Comparison of ENCODE assay signal across 8 cellular contexts in genomic region chr17:1829579-1830257, GRCh38. TPM values are rescaled to one million over a fixed set of nuclear protein-coding genes. Genes with fewer than 3 reads are reported as not detected.
A peak's percentile ranks its signal among the peaks of the same experiment; 100 is the strongest.
DNase-seq lines count a peak whose midpoint lies in the region; ATAC-seq and TF ChIP-seq lines count a peak whose summit lies in the region.

Gene RPA1, plus strand, starts transcription at chr17:1830005. Its CDS starts 89 bp downstream, at chr17:1830094.
Gene SMYD4, minus strand, starts transcription at chr17:1829902. Its CDS starts 1,908 bp downstream, at chr17:1827994.

- H2AFZ ChIP-seq in H9 (ENCODE audit: low read length) = no peak within 1 kb of the TSS

- ATAC-seq in SK-N-SH treated with all-trans-retinoic acid at 6 μM for 48 hours (peak; percentile 100), omental fat pad (ENCODE audit: low FRiP score) (peak; percentile 98)

- no peak within 1 kb of the TSS for H3K4ac ChIP-seq in H9 (ENCODE audit: low read depth, low read length)

- no peak within 1 kb of the TSS for H2BK5ac ChIP-seq in H9 (ENCODE audit: insufficient read length, low read length)

- H3K14ac ChIP-seq in H9 (ENCODE audit: insufficient read depth, low read length) = peak within 1 kb of the TSS; percentile 74; the same call in 1 of the 2 replicates

- no peak within 1 kb of the TSS for H2BK20ac ChIP-seq in H9 (ENCODE audit: low read depth, low read length, poor library complexity, severe bottlenecking)

- peaks cover 14 to 18% of the 10 kb centered on the region in 2 experiments for H3K4me1 Mint-ChIP-seq in H9
- H3K4me1 Mint-ChIP-seq in glutamatergic neuron (ENCODE audit: low read depth, unreplicated experiment) = peaks cover 10% of the 10 kb centered on the region

- H3K4me1 ChIP-seq in H9 (ENCODE audit: insufficient read depth, low read length) (no peaks in the 10 kb centered on the region; the same call in 1 of the 2 replicates), suprapubic skin (peaks cover 25% of the 10 kb centered on the region)

- no peak within 1 kb of the TSS for H3T11ph ChIP-seq in H9 (ENCODE audit: low read length)

- H4K8ac ChIP-seq in H9 (replicated peaks; ENCODE audit: insufficient read length, low read depth, low read length) = no peak within 1 kb of the TSS

- peak in 1 of 2 donors; percentile 71 for TF ChIP-seq POLR2A in suprapubic skin (IDR thresholded peaks at IDR 0.05)

- H3K36me3 Mint-ChIP-seq in H9 (ENCODE audit: insufficient read depth in 1 of 3, low read depth in 3 of 3) (peaks cover 16 to 44% (median 41%) of the 10 kb centered on the region in 3 experiments), glutamatergic neuron (ENCODE audit: unreplicated experiment) (no peaks in the 10 kb centered on the region)

- peaks cover 7% of the 10 kb centered on the region for H3K23me2 ChIP-seq in H9 (ENCODE audit: insufficient read length, low read depth, low read length, poor library complexity, severe bottlenecking)

- no peaks in the 10 kb centered on the region for H3K9me3 ChIP-seq in H9 (ENCODE audit: control insufficient read depth, low read depth, low read length)
- H3K9me3 ChIP-seq in suprapubic skin = no peaks in the 10 kb centered on the region

- H2AK5ac ChIP-seq in H9 (ENCODE audit: insufficient read length, low read length) = no peak within 1 kb of the TSS

- no peaks in the 10 kb centered on the region for H3K27me3 Mint-ChIP-seq in H9 (ENCODE audit: low read depth)
- no peaks in the 10 kb centered on the region for H3K27me3 Mint-ChIP-seq in glutamatergic neuron (ENCODE audit: unreplicated experiment)

- H3K4me2 ChIP-seq in H9 (ENCODE audit: insufficient read depth, insufficient read length, low read length) = peak within 1 kb of the TSS; percentile 76

- peak within 1 kb of the TSS; percentile 87 to 92 for H3K4me3 Mint-ChIP-seq in H9
- peak within 1 kb of the TSS; percentile 93 for H3K4me3 Mint-ChIP-seq in glutamatergic neuron (ENCODE audit: unreplicated experiment)

- peaks cover 3% of the 10 kb centered on the region for H3K79me1 ChIP-seq in H9 (ENCODE audit: insufficient read depth, low read depth, low read length, poor library complexity, severe bottlenecking)

- no peak within 1 kb of the TSS for H2BK15ac ChIP-seq in H9 (ENCODE audit: low read depth, low read length)

- H3K27ac Mint-ChIP-seq in H9 (peak within 1 kb of the TSS; percentile 20 to 74 (median 68)), glutamatergic neuron (ENCODE audit: unreplicated experiment) (peak within 1 kb of the TSS; percentile 16)

- peak within 1 kb of the TSS; percentile 71 for H3K9ac ChIP-seq in H9 (ENCODE audit: extremely low read depth, insufficient read length, low read length)

- H2BK120ac ChIP-seq in H9 (ENCODE audit: low read depth, low read length, poor library complexity, severe bottlenecking) = no peak within 1 kb of the TSS

- no peak within 1 kb of the TSS for H4K5ac ChIP-seq in H9 (ENCODE audit: insufficient read length, low read depth, low read length)

- WGBS in H9 (ENCODE audit: extremely low coverage, insufficient read length, low lambda C conversion rate) = no CpG with 5 or more reads among the region's 83 CpGs
- WGBS in suprapubic skin = 0% methylated on average over 7 of the region's 83 CpGs

- H3K27me3 ChIP-seq in H9 (ENCODE audit: insufficient read depth, low read length) = no peaks in the 10 kb centered on the region
- no peaks in the 10 kb centered on the region for H3K27me3 ChIP-seq in suprapubic skin

- H3K79me2 ChIP-seq in H9 (ENCODE audit: insufficient read depth, low read length) = peaks cover 8% of the 10 kb centered on the region; the same call in 1 of the 2 replicates

- TF ChIP-seq CTCF in H9 (conservative IDR thresholded peaks at IDR 0.05) = no peak
- TF ChIP-seq CTCF in glutamatergic neuron (IDR thresholded peaks at IDR 0.05; ENCODE audit: partially characterized antibody, unreplicated experiment) = no peak
- no peak for TF ChIP-seq CTCF in omental fat pad (IDR thresholded peaks at IDR 0.05)
- no peak for TF ChIP-seq CTCF in suprapubic skin (IDR thresholded peaks at IDR 0.05)

- H3K23ac ChIP-seq in H9 (ENCODE audit: insufficient read length, low read depth, low read length) = no peak within 1 kb of the TSS

- H4K91ac ChIP-seq in H9 (ENCODE audit: insufficient read length, low read depth, low read length) = no peak within 1 kb of the TSS

- H3K4me3 ChIP-seq in suprapubic skin = peak within 1 kb of the TSS; percentile 92

- peak within 1 kb of the TSS; percentile 72 for H3K18ac ChIP-seq in H9 (ENCODE audit: insufficient read length, low read depth, low read length)

- H3K9me3 Mint-ChIP-seq in H9 (no peaks in the 10 kb centered on the region; a peak in 1 of 5 replicates), glutamatergic neuron (ENCODE audit: unreplicated experiment) (peaks cover 9% of the 10 kb centered on the region)

- peak; percentile 18 for DNase-seq in GF-D8 (lab: John Stamatoyannopoulos, UW)
- peak; percentile 93 for DNase-seq in H9
- peak; percentile 84 for DNase-seq in M059J (ENCODE audit: low read depth)
- peak; percentile 91 for DNase-seq in activated naive CD4-positive, alpha-beta T cell treated with anti-CD3 and anti-CD28 coated beads, Interleukin-2, amount 50 U/mL, for 16 hours
- peak; percentile 91 for DNase-seq in glutamatergic neuron
- DNase-seq in omental fat pad (ENCODE audit: low spot score) = peak; percentile 70
- DNase-seq in suprapubic skin (ENCODE audit: low spot score in 2 of 2) = peak; percentile 89 to 92

- no peak within 1 kb of the TSS for H3K56ac ChIP-seq in H9 (ENCODE audit: insufficient read length, low read depth, low read length)

- H4K20me1 ChIP-seq in H9 (ENCODE audit: control insufficient read depth, insufficient read depth, insufficient read length) = no peaks in the 10 kb centered on the region

- peaks cover 23% of the 10 kb centered on the region for H3K36me3 ChIP-seq in suprapubic skin

- H3K27ac ChIP-seq in H9 (ENCODE audit: insufficient read length, low read depth, low read length) (no peak within 1 kb of the TSS), suprapubic skin (peak within 1 kb of the TSS; percentile 87)

- no peak for TF ChIP-seq EP300 in suprapubic skin (IDR thresholded peaks at IDR 0.05)

- H2BK12ac ChIP-seq in H9 (ENCODE audit: insufficient read length, low read depth, low read length) = no peak within 1 kb of the TSS

TF ChIP-seq in SK-N-SH treated with all-trans-retinoic acid at 6 μM for 48 hours, 23 proteins besides CTCF, POLR2A, EP300 and RAD21:
- TF ChIP-seq ZNF70 (CRISPR knock-in tag; IDR thresholded peaks at IDR 0.05) = no peak
- TF ChIP-seq ZNF565 (CRISPR knock-in tag; conservative IDR thresholded peaks at IDR 0.05; ENCODE audit: low read depth) = no peak
- TF ChIP-seq ARNTL (CRISPR knock-in tag; IDR thresholded peaks at IDR 0.05; ENCODE audit: borderline replicate concordance, low read depth) = no peak
- no peak for TF ChIP-seq POU6F1 (CRISPR knock-in tag; IDR thresholded peaks at IDR 0.05; ENCODE audit: borderline replicate concordance, low read depth)
- no peak for TF ChIP-seq TOX (CRISPR knock-in tag; IDR thresholded peaks at IDR 0.05; ENCODE audit: borderline replicate concordance)
- no peak for TF ChIP-seq OSR1 (CRISPR knock-in tag; IDR thresholded peaks at IDR 0.05)
- no peak for TF ChIP-seq ZFP3 (CRISPR knock-in tag; IDR thresholded peaks at IDR 0.05)
- no peak for TF ChIP-seq ESRRG (CRISPR knock-in tag; IDR thresholded peaks at IDR 0.05)
- TF ChIP-seq RARB (CRISPR knock-in tag; IDR thresholded peaks at IDR 0.05) = no peak
TF ChIP-seq in SK-N-SH treated with all-trans-retinoic acid at 6 μM for 48 hours: peak in this region for 0.

RNA-seq across cellular contexts. Expression of gene RPA1, which starts in this region (rescaled TPM):
- total RNA-seq in H9 (2021) (215 and 220 TPM in 2 replicates), glutamatergic neuron (ENCODE audit: unreplicated experiment) (43.4 TPM), omental fat pad (10 to 100 TPM; 22.8 to 31.4 (median 24.1) TPM), suprapubic skin (10 to 100 TPM; 27.6 to 58.2 (median 36.7) TPM)
- total RNA-seq in M059J (2014; rRNA removed; shearing (Covaris generic)) = 26.5 and 42.5 TPM in 2 replicates

RNA-seq across cellular contexts. Expression of gene SMYD4, which starts in this region (rescaled TPM):
- total RNA-seq in H9 (2021) (28.8 and 29.0 TPM in 2 replicates), glutamatergic neuron (ENCODE audit: unreplicated experiment) (11.4 TPM), omental fat pad (10 to 100 TPM in 3 of 4 donors, 1 to 10 TPM in 1; 9.1 to 28.2 (median 20.3) TPM), suprapubic skin (10 to 100 TPM in 2 of 4 donors, 1 to 10 TPM in 2; 6.4 to 31.7 (median 14.3) TPM)
- 6.7 and 11.3 TPM in 2 replicates for total RNA-seq in M059J (2014; rRNA removed; shearing (Covaris generic))

Comparison
In these comparisons a context has a peak if more than half of its experiments do, and no peak if none do; other contexts are left out.
1. DNase-seq: peak in every context shown above with its lines; median percentile 93 in H9; 91 in activated naive CD4-positive, alpha-beta T cell treated with anti-CD3 and anti-CD28 coated beads, Interleukin-2, amount 50 U/mL, for 16 hours; 91 in glutamatergic neuron; 90 in suprapubic skin; 84 in M059J; 70 in omental fat pad; 18 in GF-D8.